In the genomic region with DNA sequence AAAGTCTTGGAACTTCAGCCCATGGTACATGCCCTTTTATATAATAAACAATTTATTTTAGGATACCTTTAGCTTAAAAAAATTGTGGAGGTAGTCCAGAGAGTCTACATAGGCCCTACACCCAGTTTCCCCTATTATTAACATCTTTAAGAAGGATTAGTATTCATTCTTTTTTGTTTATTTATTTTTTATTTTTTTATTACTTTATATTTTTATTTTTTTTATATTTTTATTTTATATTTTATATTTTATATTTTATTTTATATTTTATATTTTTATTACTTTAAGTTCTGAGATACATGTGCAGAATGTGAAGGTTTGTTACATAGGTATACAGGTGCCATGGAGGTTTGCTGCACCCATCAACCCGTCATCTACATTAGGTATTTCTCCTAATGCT, we compare ENCODE assay signal across 18 cellular contexts.
"Had no signal": no experiment of that assay in that cellular context is flagged by ENCODE, and none has a peak within 500 bp of the region (broad histone marks: within the 10 kb centered on the region; RNA-seq: fewer than 3 reads in every experiment).

No MANE protein-coding gene starts in this region.

- H3K4me3 ChIP-seq: SJCRH30 had no signal

- H3K4me1 ChIP-seq: SJCRH30 had no signal

- H3K27me3 ChIP-seq: SJCRH30 had no signal

- ATAC-seq: Right ventricle myocardium inferior, SK-N-SH treated with all-trans-retinoic acid at 6 μM for 48 hours had no signal

- H3K36me3 ChIP-seq: SJCRH30 had no signal

- DNase-seq: KBM-7, MV-4-11, NCI-H1048, NCI-H1436, NCI-H187, NCI-H2029, NCI-H2081 treated with DMSO at 0.1 percent for 48 hours, NCI-H2171, NCI-H226, NCI-H446, NCI-H510A, NCI-H524 treated with DMSO at 0.1 percent for 48 hours, NCI-H69, NCI-H774, SHP77 treated with DMSO at 0.1 percent for 48 hours, SJCRH30 had no signal

- H3K27ac ChIP-seq: SJCRH30 had no signal
